In the genomic region with DNA sequence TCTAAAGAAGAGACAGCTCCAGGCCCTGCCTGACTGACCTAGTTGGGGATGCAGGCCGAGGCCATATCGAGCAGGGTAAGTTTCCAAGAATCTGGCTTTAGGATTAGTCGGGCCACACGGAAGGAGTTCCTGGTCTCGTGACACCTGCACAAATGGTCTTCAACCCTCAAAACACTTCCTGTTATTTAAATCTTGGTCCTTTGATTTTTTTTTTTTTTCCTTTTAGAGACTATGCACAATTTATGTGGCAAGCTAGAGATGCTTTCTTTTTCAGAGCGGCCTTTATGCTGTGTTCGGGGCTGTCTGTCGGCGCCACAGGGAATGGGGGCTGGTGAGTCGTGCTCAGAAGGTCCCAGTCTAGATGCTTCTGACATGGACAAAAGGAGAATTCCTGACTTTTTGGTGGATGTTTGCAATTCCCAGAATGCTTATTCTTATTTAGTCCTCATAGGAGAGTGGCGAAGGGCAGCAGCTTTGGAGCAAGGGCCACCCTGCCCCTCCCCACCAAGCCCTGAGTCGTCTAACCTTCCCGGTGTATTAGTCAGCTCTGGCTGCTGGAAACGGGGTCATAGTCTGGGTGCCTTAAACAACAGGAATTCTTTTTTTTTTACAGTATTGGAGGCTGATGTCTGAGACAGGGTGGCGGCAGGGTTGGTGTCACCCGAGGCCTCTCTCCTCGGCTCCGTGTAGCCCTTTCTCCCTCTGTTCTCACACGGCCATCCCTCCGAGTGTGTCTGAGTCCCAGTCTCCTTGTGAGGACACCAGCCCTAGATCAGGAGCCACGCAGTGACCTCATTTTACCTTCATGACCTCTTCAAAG, we compare ENCODE assay signal across 1 cellular context.
TF ChIP-seq lines count a peak whose summit lies in the region.

No MANE protein-coding gene starts in this region.

TF ChIP-seq in HepG2, 621 proteins besides CTCF, POLR2A, EP300 and RAD21 (continued from another document and continues in another):
- TF ChIP-seq, protein P1, sequence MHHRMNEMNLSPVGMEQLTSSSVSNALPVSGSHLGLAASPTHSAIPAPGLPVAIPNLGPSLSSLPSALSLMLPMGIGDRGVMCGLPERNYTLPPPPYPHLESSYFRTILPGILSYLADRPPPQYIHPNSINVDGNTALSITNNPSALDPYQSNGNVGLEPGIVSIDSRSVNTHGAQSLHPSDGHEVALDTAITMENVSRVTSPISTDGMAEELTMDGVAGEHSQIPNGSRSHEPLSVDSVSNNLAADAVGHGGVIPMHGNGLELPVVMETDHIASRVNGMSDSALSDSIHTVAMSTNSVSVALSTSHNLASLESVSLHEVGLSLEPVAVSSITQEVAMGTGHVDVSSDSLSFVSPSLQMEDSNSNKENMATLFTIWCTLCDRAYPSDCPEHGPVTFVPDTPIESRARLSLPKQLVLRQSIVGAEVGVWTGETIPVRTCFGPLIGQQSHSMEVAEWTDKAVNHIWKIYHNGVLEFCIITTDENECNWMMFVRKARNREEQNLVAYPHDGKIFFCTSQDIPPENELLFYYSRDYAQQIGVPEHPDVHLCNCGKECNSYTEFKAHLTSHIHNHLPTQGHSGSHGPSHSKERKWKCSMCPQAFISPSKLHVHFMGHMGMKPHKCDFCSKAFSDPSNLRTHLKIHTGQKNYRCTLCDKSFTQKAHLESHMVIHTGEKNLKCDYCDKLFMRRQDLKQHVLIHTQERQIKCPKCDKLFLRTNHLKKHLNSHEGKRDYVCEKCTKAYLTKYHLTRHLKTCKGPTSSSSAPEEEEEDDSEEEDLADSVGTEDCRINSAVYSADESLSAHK (CRISPR knock-in tag; IDR thresholded peaks at IDR 0.05; ENCODE audit: borderline replicate concordance) = no peak
- TF ChIP-seq ZNF562 (CRISPR knock-in tag; IDR thresholded peaks at IDR 0.05; ENCODE audit: borderline replicate concordance) = no peak
- no peak for TF ChIP-seq ZNF781 (CRISPR knock-in tag; IDR thresholded peaks at IDR 0.05; ENCODE audit: borderline replicate concordance, not compliant biosample characterization)
- TF ChIP-seq, protein P2, sequence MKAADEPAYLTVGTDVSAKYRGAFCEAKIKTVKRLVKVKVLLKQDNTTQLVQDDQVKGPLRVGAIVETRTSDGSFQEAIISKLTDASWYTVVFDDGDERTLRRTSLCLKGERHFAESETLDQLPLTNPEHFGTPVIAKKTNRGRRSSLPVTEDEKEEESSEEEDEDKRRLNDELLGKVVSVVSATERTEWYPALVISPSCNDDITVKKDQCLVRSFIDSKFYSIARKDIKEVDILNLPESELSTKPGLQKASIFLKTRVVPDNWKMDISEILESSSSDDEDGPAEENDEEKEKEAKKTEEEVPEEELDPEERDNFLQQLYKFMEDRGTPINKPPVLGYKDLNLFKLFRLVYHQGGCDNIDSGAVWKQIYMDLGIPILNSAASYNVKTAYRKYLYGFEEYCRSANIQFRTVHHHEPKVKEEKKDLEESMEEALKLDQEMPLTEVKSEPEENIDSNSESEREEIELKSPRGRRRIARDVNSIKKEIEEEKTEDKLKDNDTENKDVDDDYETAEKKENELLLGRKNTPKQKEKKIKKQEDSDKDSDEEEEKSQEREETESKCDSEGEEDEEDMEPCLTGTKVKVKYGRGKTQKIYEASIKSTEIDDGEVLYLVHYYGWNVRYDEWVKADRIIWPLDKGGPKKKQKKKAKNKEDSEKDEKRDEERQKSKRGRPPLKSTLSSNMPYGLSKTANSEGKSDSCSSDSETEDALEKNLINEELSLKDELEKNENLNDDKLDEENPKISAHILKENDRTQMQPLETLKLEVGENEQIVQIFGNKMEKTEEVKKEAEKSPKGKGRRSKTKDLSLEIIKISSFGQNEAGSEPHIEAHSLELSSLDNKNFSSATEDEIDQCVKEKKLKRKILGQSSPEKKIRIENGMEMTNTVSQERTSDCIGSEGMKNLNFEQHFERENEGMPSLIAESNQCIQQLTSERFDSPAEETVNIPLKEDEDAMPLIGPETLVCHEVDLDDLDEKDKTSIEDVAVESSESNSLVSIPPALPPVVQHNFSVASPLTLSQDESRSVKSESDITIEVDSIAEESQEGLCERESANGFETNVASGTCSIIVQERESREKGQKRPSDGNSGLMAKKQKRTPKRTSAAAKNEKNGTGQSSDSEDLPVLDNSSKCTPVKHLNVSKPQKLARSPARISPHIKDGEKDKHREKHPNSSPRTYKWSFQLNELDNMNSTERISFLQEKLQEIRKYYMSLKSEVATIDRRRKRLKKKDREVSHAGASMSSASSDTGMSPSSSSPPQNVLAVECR (CRISPR knock-in tag; IDR thresholded peaks at IDR 0.05; ENCODE audit: borderline replicate concordance) = peak; percentile 18
- TF ChIP-seq SRSF9 (IDR thresholded peaks at IDR 0.05; ENCODE audit: borderline replicate concordance, insufficient read depth, low read depth, low read length, poor library complexity, severe bottlenecking) = no peak
- TF ChIP-seq, protein P3, sequence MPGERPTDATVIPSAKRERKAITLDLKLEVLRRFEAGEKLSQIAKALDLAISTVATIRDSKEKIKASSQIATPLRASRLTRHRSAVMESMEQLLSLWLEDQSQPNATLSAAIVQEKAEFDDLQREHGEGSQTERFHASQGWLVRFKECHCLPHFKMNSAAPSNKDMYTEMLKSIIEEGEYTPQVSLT (CRISPR knock-in tag; IDR thresholded peaks at IDR 0.05; ENCODE audit: borderline replicate concordance, low read depth) = no peak
- no peak for TF ChIP-seq NFE2L2 (IDR thresholded peaks at IDR 0.05; ENCODE audit: low read length)
- TF ChIP-seq, protein P4, sequence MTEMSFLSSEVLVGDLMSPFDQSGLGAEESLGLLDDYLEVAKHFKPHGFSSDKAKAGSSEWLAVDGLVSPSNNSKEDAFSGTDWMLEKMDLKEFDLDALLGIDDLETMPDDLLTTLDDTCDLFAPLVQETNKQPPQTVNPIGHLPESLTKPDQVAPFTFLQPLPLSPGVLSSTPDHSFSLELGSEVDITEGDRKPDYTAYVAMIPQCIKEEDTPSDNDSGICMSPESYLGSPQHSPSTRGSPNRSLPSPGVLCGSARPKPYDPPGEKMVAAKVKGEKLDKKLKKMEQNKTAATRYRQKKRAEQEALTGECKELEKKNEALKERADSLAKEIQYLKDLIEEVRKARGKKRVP (CRISPR knock-in tag; IDR thresholded peaks at IDR 0.05) = no peak
- no peak for TF ChIP-seq KMT2A (CRISPR knock-in tag; IDR thresholded peaks at IDR 0.05)
- TF ChIP-seq NFE2L1 (CRISPR knock-in tag; IDR thresholded peaks at IDR 0.05; ENCODE audit: borderline replicate concordance) = no peak
- no peak for TF ChIP-seq ZNF224 (CRISPR knock-in tag; IDR thresholded peaks at IDR 0.05)
- TF ChIP-seq ELF1 (CRISPR knock-in tag; IDR thresholded peaks at IDR 0.05) = no peak
- no peak for TF ChIP-seq NR2F1 (CRISPR knock-in tag; IDR thresholded peaks at IDR 0.05)
- TF ChIP-seq, protein P5, sequence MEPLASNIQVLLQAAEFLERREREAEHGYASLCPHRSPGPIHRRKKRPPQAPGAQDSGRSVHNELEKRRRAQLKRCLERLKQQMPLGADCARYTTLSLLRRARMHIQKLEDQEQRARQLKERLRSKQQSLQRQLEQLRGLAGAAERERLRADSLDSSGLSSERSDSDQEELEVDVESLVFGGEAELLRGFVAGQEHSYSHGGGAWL (CRISPR knock-in tag; IDR thresholded peaks at IDR 0.05) = no peak
- no peak for TF ChIP-seq REPIN1 (CRISPR knock-in tag; IDR thresholded peaks at IDR 0.05; ENCODE audit: borderline replicate concordance, low read depth)
- TF ChIP-seq ZNF44 (CRISPR knock-in tag; IDR thresholded peaks at IDR 0.05) = no peak
- TF ChIP-seq, protein P6, sequence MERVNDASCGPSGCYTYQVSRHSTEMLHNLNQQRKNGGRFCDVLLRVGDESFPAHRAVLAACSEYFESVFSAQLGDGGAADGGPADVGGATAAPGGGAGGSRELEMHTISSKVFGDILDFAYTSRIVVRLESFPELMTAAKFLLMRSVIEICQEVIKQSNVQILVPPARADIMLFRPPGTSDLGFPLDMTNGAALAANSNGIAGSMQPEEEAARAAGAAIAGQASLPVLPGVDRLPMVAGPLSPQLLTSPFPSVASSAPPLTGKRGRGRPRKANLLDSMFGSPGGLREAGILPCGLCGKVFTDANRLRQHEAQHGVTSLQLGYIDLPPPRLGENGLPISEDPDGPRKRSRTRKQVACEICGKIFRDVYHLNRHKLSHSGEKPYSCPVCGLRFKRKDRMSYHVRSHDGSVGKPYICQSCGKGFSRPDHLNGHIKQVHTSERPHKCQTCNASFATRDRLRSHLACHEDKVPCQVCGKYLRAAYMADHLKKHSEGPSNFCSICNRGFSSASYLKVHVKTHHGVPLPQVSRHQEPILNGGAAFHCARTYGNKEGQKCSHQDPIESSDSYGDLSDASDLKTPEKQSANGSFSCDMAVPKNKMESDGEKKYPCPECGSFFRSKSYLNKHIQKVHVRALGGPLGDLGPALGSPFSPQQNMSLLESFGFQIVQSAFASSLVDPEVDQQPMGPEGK (CRISPR knock-in tag; IDR thresholded peaks at IDR 0.05) = peak; percentile 55
- TF ChIP-seq DNMT3B (CRISPR knock-in tag; conservative IDR thresholded peaks at IDR 0.05) = no peak
- no peak; the same call in 1 of the 2 replicates for TF ChIP-seq SALL1 (CRISPR knock-in tag; IDR thresholded peaks at IDR 0.05)
- no peak for TF ChIP-seq FLYWCH1 (CRISPR knock-in tag; IDR thresholded peaks at IDR 0.05)
- no peak for TF ChIP-seq TCF12 (IDR thresholded peaks at IDR 0.05)
- no peak for TF ChIP-seq TCF12 (CRISPR knock-in tag; IDR thresholded peaks at IDR 0.05)
- TF ChIP-seq SIN3A (IDR thresholded peaks at IDR 0.05; ENCODE audit: borderline replicate concordance, low read depth, low read length) = 0 out of 2 replicates have a peak, but pooled peaks have one; percentile 3
- TF ChIP-seq EZH2 (conservative IDR thresholded peaks at IDR 0.05; ENCODE audit: low read depth, low read length) = no peak
- no peak for TF ChIP-seq GABPA (IDR thresholded peaks at IDR 0.05; ENCODE audit: low read depth, low read length)
- 0 out of 2 replicates have a peak, but pooled peaks have one; percentile 23 for TF ChIP-seq GABPA (CRISPR knock-in tag; IDR thresholded peaks at IDR 0.05; ENCODE audit: low read depth)
- TF ChIP-seq, protein P7, sequence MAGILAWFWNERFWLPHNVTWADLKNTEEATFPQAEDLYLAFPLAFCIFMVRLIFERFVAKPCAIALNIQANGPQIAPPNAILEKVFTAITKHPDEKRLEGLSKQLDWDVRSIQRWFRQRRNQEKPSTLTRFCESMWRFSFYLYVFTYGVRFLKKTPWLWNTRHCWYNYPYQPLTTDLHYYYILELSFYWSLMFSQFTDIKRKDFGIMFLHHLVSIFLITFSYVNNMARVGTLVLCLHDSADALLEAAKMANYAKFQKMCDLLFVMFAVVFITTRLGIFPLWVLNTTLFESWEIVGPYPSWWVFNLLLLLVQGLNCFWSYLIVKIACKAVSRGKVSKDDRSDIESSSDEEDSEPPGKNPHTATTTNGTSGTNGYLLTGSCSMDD (CRISPR knock-in tag; IDR thresholded peaks at IDR 0.05) = no peak
- no peak for TF ChIP-seq TEAD2 (CRISPR knock-in tag; IDR thresholded peaks at IDR 0.05)
- 0 out of 2 replicates have a peak, but pooled peaks have one; percentile 35 for TF ChIP-seq ZNF549 (CRISPR knock-in tag; IDR thresholded peaks at IDR 0.05)
- TF ChIP-seq PHF8 (CRISPR knock-in tag; IDR thresholded peaks at IDR 0.05) = peak; percentile 46; the same call in 1 of the 2 replicates
- TF ChIP-seq SAP130 (CRISPR knock-in tag; IDR thresholded peaks at IDR 0.05; ENCODE audit: low read depth) = peak; percentile 71
- no peak for TF ChIP-seq SRSF4 (IDR thresholded peaks at IDR 0.05; ENCODE audit: low read depth, low read length, poor library complexity, severe bottlenecking)
- TF ChIP-seq CENPX (CRISPR knock-in tag; IDR thresholded peaks at IDR 0.05) = no peak
- TF ChIP-seq, protein P8, sequence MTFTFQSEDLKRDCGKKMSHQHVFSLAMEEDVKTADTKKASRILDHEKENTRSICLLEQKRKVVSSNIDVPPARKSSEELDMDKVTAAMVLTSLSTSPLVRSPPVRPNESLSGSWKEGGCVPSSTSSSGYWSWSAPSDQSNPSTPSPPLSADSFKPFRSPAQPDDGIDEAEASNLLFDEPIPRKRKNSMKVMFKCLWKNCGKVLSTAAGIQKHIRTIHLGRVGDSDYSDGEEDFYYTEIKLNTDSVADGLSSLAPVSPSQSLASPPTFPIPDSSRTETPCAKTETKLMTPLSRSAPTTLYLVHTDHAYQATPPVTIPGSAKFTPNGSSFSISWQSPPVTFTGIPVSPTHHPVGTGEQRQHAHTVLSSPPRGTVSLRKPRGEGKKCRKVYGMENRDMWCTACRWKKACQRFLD (CRISPR knock-in tag; IDR thresholded peaks at IDR 0.05; ENCODE audit: borderline replicate concordance) = no peak
- no peak for TF ChIP-seq ZNF496 (CRISPR knock-in tag; IDR thresholded peaks at IDR 0.05; ENCODE audit: insufficient replicate concordance)
- no peak for TF ChIP-seq ZBTB7B (CRISPR knock-in tag; IDR thresholded peaks at IDR 0.05)
- no peak for TF ChIP-seq PAF1 (CRISPR knock-in tag; IDR thresholded peaks at IDR 0.05)
- TF ChIP-seq ZFY (CRISPR knock-in tag; IDR thresholded peaks at IDR 0.05) = peak; percentile 71; the same call in 1 of the 2 replicates
- TF ChIP-seq ZNF460 (CRISPR knock-in tag; IDR thresholded peaks at IDR 0.05; ENCODE audit: borderline replicate concordance) = no peak
- TF ChIP-seq ASH2L (IDR thresholded peaks at IDR 0.05; ENCODE audit: insufficient read length, low read depth, low read length) = peak; percentile 76
- no peak for TF ChIP-seq ZNF552 (CRISPR knock-in tag; IDR thresholded peaks at IDR 0.05; ENCODE audit: borderline replicate concordance)
- TF ChIP-seq ZNF570 (CRISPR knock-in tag; IDR thresholded peaks at IDR 0.05; ENCODE audit: borderline replicate concordance) = no peak
- no peak for TF ChIP-seq ZZZ3 (CRISPR knock-in tag; IDR thresholded peaks at IDR 0.05; ENCODE audit: borderline replicate concordance)
- TF ChIP-seq KLF9 (CRISPR knock-in tag; IDR thresholded peaks at IDR 0.05; ENCODE audit: low read depth) = no peak
- TF ChIP-seq, protein P9, sequence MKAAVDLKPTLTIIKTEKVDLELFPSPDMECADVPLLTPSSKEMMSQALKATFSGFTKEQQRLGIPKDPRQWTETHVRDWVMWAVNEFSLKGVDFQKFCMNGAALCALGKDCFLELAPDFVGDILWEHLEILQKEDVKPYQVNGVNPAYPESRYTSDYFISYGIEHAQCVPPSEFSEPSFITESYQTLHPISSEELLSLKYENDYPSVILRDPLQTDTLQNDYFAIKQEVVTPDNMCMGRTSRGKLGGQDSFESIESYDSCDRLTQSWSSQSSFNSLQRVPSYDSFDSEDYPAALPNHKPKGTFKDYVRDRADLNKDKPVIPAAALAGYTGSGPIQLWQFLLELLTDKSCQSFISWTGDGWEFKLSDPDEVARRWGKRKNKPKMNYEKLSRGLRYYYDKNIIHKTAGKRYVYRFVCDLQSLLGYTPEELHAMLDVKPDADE (CRISPR knock-in tag; IDR thresholded peaks at IDR 0.05) = no peak
- no peak for TF ChIP-seq MED8 (CRISPR knock-in tag; IDR thresholded peaks at IDR 0.05; ENCODE audit: insufficient replicate concordance)
- TF ChIP-seq, protein P10, sequence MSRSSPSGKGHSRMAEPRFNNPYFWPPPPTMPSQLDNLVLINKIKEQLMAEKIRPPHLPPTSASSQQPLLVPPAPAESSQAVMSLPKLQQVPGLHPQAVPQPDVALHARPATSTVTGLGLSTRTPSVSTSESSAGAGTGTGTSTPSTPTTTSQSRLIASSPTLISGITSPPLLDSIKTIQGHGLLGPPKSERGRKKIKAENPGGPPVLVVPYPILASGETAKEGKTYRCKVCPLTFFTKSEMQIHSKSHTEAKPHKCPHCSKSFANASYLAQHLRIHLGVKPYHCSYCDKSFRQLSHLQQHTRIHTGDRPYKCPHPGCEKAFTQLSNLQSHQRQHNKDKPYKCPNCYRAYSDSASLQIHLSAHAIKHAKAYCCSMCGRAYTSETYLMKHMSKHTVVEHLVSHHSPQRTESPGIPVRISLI (CRISPR knock-in tag; IDR thresholded peaks at IDR 0.05; ENCODE audit: borderline replicate concordance) = peak; percentile 89
- 0 out of 2 replicates have a peak, but pooled peaks have one; percentile 28 for TF ChIP-seq ZNF709 (CRISPR knock-in tag; IDR thresholded peaks at IDR 0.05)
- TF ChIP-seq, protein P11, sequence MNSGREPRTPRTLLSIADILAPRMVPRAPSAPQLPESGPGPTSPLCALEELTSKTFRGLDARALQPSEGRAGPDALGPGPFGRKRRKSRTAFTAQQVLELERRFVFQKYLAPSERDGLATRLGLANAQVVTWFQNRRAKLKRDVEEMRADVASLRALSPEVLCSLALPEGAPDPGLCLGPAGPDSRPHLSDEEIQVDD (CRISPR knock-in tag; IDR thresholded peaks at IDR 0.05; ENCODE audit: borderline replicate concordance) = no peak
